ENCODE assay signal across 1 cellular context in the genomic region with DNA sequence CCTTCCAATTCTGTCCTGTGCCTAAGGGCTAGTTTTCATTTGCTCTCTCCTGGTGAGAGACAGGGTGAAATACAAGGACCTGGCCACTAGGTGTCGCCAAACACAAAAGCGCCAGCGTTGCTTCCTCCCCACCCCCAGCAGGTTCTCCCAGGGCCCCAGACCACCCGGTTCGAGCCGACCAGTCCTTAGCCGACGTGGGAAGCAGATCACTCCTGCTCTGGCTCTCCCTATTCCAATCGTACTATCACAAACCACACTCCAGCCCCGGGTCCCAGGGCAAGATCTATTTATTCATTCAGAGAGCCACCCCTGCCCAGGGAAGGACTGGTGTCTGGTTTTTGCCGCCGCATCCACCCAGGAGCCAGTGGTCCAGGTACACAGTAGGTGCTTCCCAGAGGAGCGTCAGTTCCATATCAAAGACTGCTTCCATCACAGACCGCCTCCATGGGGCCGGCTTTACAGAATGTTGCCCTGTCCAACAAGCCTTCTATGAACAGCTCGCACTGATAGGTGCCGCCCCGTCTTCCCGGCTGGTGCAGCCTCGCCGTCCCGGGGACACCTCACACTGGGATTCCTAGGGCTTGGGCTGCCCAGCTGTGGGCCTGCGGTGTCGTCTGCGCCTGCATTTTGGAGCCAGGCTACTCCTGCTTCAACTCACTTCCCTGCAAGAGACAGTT.
TF ChIP-seq lines count a peak whose summit lies in the region.

No MANE protein-coding gene starts in this region.

TF ChIP-seq in HepG2, 621 proteins besides CTCF, POLR2A, EP300 and RAD21 (continued from another document and continues in another):
- TF ChIP-seq, protein P1, sequence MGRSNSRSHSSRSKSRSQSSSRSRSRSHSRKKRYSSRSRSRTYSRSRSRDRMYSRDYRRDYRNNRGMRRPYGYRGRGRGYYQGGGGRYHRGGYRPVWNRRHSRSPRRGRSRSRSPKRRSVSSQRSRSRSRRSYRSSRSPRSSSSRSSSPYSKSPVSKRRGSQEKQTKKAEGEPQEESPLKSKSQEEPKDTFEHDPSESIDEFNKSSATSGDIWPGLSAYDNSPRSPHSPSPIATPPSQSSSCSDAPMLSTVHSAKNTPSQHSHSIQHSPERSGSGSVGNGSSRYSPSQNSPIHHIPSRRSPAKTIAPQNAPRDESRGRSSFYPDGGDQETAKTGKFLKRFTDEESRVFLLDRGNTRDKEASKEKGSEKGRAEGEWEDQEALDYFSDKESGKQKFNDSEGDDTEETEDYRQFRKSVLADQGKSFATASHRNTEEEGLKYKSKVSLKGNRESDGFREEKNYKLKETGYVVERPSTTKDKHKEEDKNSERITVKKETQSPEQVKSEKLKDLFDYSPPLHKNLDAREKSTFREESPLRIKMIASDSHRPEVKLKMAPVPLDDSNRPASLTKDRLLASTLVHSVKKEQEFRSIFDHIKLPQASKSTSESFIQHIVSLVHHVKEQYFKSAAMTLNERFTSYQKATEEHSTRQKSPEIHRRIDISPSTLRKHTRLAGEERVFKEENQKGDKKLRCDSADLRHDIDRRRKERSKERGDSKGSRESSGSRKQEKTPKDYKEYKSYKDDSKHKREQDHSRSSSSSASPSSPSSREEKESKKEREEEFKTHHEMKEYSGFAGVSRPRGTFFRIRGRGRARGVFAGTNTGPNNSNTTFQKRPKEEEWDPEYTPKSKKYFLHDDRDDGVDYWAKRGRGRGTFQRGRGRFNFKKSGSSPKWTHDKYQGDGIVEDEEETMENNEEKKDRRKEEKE (IDR thresholded peaks at IDR 0.05): no peak
- TF ChIP-seq, protein P2, sequence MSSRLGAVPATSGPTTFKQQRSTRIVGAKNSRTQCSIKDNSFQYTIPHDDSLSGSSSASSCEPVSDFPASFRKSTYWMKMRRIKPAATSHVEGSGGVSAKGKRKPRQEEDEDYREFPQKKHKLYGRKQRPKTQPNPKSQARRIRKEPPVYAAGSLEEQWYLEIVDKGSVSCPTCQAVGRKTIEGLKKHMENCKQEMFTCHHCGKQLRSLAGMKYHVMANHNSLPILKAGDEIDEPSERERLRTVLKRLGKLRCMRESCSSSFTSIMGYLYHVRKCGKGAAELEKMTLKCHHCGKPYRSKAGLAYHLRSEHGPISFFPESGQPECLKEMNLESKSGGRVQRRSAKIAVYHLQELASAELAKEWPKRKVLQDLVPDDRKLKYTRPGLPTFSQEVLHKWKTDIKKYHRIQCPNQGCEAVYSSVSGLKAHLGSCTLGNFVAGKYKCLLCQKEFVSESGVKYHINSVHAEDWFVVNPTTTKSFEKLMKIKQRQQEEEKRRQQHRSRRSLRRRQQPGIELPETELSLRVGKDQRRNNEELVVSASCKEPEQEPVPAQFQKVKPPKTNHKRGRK (CRISPR knock-in tag; IDR thresholded peaks at IDR 0.05): no peak
- TF ChIP-seq SPEN (CRISPR knock-in tag; IDR thresholded peaks at IDR 0.05; ENCODE audit: low read depth) (no peak), KAT2B (IDR thresholded peaks at IDR 0.05; ENCODE audit: borderline replicate concordance, low read depth, low read length) (no peak), IKZF4 (CRISPR knock-in tag; IDR thresholded peaks at IDR 0.05; ENCODE audit: borderline replicate concordance, low read depth, not compliant biosample characterization) (no peak), TARDBP (CRISPR knock-in tag; IDR thresholded peaks at IDR 0.05) (0 out of 2 replicates have a peak, but pooled peaks have one; percentile 33), PRPF4 (IDR thresholded peaks at IDR 0.05; ENCODE audit: low read depth, low read length, poor library complexity, severe bottlenecking) (no peak), ZNF7 (CRISPR knock-in tag; IDR thresholded peaks at IDR 0.05) (no peak), ZNF674 (CRISPR knock-in tag; IDR thresholded peaks at IDR 0.05; ENCODE audit: low read depth) (no peak), NFATC3 (CRISPR knock-in tag; IDR thresholded peaks at IDR 0.05) (0 out of 2 replicates have a peak, but pooled peaks have one; percentile 47), DMAP1 (CRISPR knock-in tag; IDR thresholded peaks at IDR 0.05) (no peak), SMAD9 (CRISPR knock-in tag; IDR thresholded peaks at IDR 0.05) (no peak), KLF16 (CRISPR knock-in tag; IDR thresholded peaks at IDR 0.05) (no peak), PHF8 (CRISPR knock-in tag; IDR thresholded peaks at IDR 0.05) (no peak), ESRRA (CRISPR knock-in tag; IDR thresholded peaks at IDR 0.05; ENCODE audit: low read depth) (no peak), RBM22 (optimal IDR thresholded peaks at IDR 0.05; ENCODE audit: low read length) (no peak), SRF (IDR thresholded peaks at IDR 0.05; ENCODE audit: low read depth, low read length) (no peak), ZNF737 (CRISPR knock-in tag; IDR thresholded peaks at IDR 0.05; ENCODE audit: borderline replicate concordance) (no peak)
- TF ChIP-seq, protein P3, sequence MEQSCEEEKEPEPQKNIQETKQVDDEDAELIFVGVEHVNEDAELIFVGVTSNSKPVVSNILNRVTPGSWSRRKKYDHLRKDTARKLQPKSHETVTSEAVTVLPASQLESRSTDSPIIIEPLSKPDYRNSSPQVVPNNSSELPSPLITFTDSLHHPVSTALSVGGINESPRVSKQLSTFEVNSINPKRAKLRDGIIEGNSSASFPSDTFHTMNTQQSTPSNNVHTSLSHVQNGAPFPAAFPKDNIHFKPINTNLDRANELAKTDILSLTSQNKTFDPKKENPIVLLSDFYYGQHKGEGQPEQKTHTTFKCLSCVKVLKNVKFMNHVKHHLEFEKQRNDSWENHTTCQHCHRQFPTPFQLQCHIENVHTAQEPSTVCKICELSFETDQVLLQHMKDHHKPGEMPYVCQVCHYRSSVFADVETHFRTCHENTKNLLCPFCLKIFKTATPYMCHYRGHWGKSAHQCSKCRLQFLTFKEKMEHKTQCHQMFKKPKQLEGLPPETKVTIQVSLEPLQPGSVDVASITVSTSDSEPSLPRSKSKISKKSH (CRISPR knock-in tag; IDR thresholded peaks at IDR 0.05; ENCODE audit: borderline replicate concordance): no peak
- TF ChIP-seq, protein P4, sequence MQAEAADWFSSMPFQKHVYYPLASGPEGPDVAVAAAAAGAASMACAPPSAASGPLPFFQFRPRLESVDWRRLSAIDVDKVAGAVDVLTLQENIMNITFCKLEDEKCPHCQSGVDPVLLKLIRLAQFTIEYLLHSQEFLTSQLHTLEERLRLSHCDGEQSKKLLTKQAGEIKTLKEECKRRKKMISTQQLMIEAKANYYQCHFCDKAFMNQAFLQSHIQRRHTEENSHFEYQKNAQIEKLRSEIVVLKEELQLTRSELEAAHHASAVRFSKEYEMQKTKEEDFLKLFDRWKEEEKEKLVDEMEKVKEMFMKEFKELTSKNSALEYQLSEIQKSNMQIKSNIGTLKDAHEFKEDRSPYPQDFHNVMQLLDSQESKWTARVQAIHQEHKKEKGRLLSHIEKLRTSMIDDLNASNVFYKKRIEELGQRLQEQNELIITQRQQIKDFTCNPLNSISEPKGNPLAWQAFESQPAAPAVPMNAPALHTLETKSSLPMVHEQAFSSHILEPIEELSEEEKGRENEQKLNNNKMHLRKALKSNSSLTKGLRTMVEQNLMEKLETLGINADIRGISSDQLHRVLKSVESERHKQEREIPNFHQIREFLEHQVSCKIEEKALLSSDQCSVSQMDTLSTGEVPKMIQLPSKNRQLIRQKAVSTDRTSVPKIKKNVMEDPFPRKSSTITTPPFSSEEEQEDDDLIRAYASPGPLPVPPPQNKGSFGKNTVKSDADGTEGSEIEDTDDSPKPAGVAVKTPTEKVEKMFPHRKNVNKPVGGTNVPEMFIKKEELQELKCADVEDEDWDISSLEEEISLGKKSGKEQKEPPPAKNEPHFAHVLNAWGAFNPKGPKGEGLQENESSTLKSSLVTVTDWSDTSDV (CRISPR knock-in tag; IDR thresholded peaks at IDR 0.05): no peak
- TF ChIP-seq, protein P5, sequence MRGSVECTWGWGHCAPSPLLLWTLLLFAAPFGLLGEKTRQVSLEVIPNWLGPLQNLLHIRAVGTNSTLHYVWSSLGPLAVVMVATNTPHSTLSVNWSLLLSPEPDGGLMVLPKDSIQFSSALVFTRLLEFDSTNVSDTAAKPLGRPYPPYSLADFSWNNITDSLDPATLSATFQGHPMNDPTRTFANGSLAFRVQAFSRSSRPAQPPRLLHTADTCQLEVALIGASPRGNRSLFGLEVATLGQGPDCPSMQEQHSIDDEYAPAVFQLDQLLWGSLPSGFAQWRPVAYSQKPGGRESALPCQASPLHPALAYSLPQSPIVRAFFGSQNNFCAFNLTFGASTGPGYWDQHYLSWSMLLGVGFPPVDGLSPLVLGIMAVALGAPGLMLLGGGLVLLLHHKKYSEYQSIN (CRISPR knock-in tag; IDR thresholded peaks at IDR 0.05; ENCODE audit: borderline replicate concordance): no peak
- TF ChIP-seq, protein P6, sequence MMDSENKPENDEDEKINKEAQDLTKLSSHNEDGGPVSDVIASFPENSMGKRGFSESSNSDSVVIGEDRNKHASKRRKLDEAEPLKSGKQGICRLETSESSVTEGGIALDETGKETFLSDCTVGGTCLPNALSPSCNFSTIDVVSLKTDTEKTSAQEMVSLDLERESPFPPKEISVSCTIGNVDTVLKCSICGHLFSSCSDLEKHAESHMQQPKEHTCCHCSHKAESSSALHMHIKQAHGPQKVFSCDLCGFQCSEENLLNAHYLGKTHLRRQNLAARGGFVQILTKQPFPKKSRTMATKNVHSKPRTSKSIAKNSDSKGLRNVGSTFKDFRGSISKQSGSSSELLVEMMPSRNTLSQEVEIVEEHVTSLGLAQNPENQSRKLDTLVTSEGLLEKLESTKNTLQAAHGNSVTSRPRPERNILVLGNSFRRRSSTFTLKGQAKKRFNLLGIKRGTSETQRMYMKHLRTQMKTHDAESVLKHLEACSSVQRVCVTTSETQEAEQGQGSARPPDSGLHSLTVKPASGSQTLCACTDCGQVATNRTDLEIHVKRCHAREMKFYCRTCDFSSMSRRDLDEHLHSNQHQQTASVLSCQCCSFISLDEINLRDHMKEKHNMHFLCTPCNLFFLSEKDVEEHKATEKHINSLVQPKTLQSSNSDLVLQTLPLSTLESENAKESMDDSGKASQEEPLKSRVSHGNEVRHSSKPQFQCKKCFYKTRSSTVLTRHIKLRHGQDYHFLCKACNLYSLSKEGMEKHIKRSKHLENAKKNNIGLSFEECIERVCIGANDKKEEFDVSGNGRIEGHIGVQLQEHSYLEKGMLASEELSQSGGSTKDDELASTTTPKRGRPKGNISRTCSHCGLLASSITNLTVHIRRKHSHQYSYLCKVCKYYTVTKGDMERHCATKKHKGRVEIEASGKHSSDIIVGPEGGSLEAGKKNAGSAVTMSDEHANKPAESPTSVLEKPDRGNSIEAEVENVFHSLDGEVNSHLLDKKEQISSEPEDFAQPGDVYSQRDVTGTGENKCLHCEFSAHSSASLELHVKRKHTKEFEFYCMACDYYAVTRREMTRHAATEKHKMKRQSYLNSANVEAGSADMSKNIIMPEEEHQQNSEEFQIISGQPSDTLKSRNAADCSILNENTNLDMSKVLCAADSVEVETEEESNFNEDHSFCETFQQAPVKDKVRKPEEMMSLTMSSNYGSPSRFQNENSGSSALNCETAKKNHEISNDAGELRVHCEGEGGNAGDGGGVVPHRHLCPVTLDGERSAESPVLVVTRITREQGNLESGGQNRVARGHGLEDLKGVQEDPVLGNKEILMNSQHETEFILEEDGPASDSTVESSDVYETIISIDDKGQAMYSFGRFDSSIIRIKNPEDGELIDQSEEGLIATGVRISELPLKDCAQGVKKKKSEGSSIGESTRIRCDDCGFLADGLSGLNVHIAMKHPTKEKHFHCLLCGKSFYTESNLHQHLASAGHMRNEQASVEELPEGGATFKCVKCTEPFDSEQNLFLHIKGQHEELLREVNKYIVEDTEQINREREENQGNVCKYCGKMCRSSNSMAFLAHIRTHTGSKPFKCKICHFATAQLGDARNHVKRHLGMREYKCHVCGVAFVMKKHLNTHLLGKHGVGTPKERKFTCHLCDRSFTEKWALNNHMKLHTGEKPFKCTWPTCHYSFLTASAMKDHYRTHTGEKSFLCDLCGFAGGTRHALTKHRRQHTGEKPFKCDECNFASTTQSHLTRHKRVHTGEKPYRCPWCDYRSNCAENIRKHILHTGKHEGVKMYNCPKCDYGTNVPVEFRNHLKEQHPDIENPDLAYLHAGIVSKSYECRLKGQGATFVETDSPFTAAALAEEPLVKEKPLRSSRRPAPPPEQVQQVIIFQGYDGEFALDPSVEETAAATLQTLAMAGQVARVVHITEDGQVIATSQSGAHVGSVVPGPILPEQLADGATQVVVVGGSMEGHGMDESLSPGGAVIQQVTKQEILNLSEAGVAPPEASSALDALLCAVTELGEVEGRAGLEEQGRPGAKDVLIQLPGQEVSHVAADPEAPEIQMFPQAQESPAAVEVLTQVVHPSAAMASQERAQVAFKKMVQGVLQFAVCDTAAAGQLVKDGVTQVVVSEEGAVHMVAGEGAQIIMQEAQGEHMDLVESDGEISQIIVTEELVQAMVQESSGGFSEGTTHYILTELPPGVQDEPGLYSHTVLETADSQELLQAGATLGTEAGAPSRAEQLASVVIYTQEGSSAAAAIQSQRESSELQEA (CRISPR knock-in tag; IDR thresholded peaks at IDR 0.05; ENCODE audit: not compliant biosample characterization): no peak
- TF ChIP-seq, protein P7, sequence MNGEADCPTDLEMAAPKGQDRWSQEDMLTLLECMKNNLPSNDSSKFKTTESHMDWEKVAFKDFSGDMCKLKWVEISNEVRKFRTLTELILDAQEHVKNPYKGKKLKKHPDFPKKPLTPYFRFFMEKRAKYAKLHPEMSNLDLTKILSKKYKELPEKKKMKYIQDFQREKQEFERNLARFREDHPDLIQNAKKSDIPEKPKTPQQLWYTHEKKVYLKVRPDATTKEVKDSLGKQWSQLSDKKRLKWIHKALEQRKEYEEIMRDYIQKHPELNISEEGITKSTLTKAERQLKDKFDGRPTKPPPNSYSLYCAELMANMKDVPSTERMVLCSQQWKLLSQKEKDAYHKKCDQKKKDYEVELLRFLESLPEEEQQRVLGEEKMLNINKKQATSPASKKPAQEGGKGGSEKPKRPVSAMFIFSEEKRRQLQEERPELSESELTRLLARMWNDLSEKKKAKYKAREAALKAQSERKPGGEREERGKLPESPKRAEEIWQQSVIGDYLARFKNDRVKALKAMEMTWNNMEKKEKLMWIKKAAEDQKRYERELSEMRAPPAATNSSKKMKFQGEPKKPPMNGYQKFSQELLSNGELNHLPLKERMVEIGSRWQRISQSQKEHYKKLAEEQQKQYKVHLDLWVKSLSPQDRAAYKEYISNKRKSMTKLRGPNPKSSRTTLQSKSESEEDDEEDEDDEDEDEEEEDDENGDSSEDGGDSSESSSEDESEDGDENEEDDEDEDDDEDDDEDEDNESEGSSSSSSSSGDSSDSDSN (CRISPR knock-in tag; IDR thresholded peaks at IDR 0.05): 0 out of 2 replicates have a peak, but pooled peaks have one; percentile 35
- TF ChIP-seq, protein P8, sequence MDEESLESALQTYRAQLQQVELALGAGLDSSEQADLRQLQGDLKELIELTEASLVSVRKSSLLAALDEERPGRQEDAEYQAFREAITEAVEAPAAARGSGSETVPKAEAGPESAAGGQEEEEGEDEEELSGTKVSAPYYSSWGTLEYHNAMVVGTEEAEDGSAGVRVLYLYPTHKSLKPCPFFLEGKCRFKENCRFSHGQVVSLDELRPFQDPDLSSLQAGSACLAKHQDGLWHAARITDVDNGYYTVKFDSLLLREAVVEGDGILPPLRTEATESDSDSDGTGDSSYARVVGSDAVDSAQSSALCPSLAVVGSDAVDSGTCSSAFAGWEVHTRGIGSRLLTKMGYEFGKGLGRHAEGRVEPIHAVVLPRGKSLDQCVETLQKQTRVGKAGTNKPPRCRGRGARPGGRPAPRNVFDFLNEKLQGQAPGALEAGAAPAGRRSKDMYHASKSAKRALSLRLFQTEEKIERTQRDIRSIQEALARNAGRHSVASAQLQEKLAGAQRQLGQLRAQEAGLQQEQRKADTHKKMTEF (CRISPR knock-in tag; IDR thresholded peaks at IDR 0.05): peak; percentile 54; the same call in 1 of the 2 replicates
